In the genomic region with DNA sequence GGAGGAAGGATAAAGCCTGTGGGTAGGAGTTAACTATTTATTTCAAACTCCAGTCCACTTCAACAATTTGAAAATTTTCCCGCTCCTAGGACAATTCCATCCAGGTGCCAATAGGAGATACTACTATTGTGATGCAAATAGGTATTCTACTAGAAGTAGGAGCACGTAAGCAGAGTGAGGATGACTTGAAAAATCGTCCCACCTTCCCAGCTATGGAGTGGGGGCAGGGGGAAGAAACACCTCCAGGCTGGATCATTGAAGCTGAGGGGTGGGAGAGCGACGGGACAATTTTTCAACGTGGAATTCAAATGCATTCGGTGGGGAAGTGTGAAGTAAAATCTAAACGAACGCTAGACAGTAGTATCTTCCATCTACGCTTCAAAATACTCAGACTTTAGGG, we compare ENCODE assay signal across 8 cellular contexts. TPM values are rescaled to one million over a fixed set of nuclear protein-coding genes. Genes with fewer than 3 reads are reported as not detected.
DNase-seq lines count a peak whose midpoint lies in the region; ATAC-seq and TF ChIP-seq lines count a peak whose summit lies in the region.

No MANE protein-coding gene starts in this region.

- no peak for ATAC-seq in naive thymus-derived CD8-positive, alpha-beta T cell
- ATAC-seq in GM21737 (IDR thresholded peaks at IDR 0.05; ENCODE audit: unreplicated experiment) = no peak

- intact Hi-C loops in A673 (cut with micrococcal nuclease; ENCODE audit: unreplicated experiment) = no loop called here

- H3K27me3 ChIP-seq in A673 (replicated peaks; ENCODE audit: insufficient read depth, low read depth, low read length, poor library complexity) (no peaks in the 10 kb centered on the region), HUES6 (ENCODE audit: control insufficient read depth, insufficient read depth, low read length) (no peaks in the 10 kb centered on the region), duodenal mucosa (ENCODE audit: control insufficient read depth in 1 of 2, insufficient read depth in 2 of 2, low read length in 2 of 2) (no peaks in the 10 kb centered on the region)

- TF ChIP-seq CTCF in A673 (conservative IDR thresholded peaks at IDR 0.05; ENCODE audit: low read depth, low read length) = no peak

- DNase-seq in A673 (ENCODE audit: low spot score) = no peak
- DNase-seq in naive thymus-derived CD8-positive, alpha-beta T cell = no peak
- no peak for DNase-seq in DMS53 (lab: John Stamatoyannopoulos, UW)
- DNase-seq in AML-193 (lab: John Stamatoyannopoulos, UW) = no peak
- no peak for DNase-seq in NCI-H345 treated with DMSO at 0.1 percent for 48 hours (lab: John Stamatoyannopoulos, UW; ENCODE audit: unreplicated experiment)

- H3K9me3 ChIP-seq in A673 (ENCODE audit: low read depth, low read length, poor library complexity, severe bottlenecking) = no peaks in the 10 kb centered on the region
- H3K9me3 ChIP-seq in HUES6 (ENCODE audit: control insufficient read depth, insufficient read depth, low read depth, low read length) = no peaks in the 10 kb centered on the region
- no peaks in the 10 kb centered on the region for H3K9me3 ChIP-seq in duodenal mucosa (ENCODE audit: control insufficient read depth in 1 of 2, low read length in 2 of 2)

- H3K27ac Mint-ChIP-seq in naive thymus-derived CD8-positive, alpha-beta T cell = no peak overlapping the region

- H3K27me3 Mint-ChIP-seq in naive thymus-derived CD8-positive, alpha-beta T cell = peaks cover 10 to 36% (median 21%) of the 10 kb centered on the region in 5 donors

- peaks cover 0 to 2% (median 0%) of the 10 kb centered on the region in 9 donors for H3K9me3 Mint-ChIP-seq in naive thymus-derived CD8-positive, alpha-beta T cell

- H3K9ac ChIP-seq in HUES6 (ENCODE audit: low read length) = peak overlapping the region; percentile 86
- H3K9ac ChIP-seq in duodenal mucosa (ENCODE audit: low read depth in 1 of 2, low read length in 2 of 2) = peak overlapping the region; percentile 4 to 33

- CTCF ChIA-PET in A673 (lab: Charles Lee) = no interaction called here

- H3K4me1 Mint-ChIP-seq in naive thymus-derived CD8-positive, alpha-beta T cell = peaks cover 11 to 33% (median 15%) of the 10 kb centered on the region in 4 donors

- POLR2A ChIA-PET in A673 (lab: Charles Lee; ENCODE audit: low non-redundant PET) = no interaction called here
- POLR2A ChIA-PET in naive thymus-derived CD8-positive, alpha-beta T cell (lab: Charles Lee) = no interaction called here

- H3K4me1 ChIP-seq in A673 (ENCODE audit: insufficient read depth, low read length, poor library complexity, severe bottlenecking) (peaks cover 4% of the 10 kb centered on the region), HUES6 (ENCODE audit: control insufficient read depth, insufficient read depth, low read length) (peaks cover 28% of the 10 kb centered on the region), duodenal mucosa (ENCODE audit: control insufficient read depth in 1 of 2, insufficient read depth in 2 of 2, low read length in 2 of 2) (peaks cover 13 to 27% of the 10 kb centered on the region in 2 donors)

- H3K4me3 ChIP-seq in A673 (ENCODE audit: low read depth, low read length, poor library complexity, severe bottlenecking) = peak overlapping the region; percentile 86
- H3K4me3 ChIP-seq in HUES6 (ENCODE audit: low read depth, low read length) = peak overlapping the region; percentile 81
- peak overlapping the region; percentile 82 to 86 for H3K4me3 ChIP-seq in duodenal mucosa (ENCODE audit: low read depth in 1 of 2, low read length in 2 of 2)

- no peaks in the 10 kb centered on the region for H3K36me3 Mint-ChIP-seq in naive thymus-derived CD8-positive, alpha-beta T cell

- BruUV-seq in A673 (replicated peaks; lab: Mats Ljungman, UMichigan) = no TSS peak

- H3K36me3 ChIP-seq in A673 (ENCODE audit: insufficient read depth, low read length, poor library complexity, severe bottlenecking) (no peaks in the 10 kb centered on the region), HUES6 (ENCODE audit: control insufficient read depth, insufficient read depth, low read length) (no peaks in the 10 kb centered on the region), duodenal mucosa (ENCODE audit: control insufficient read depth in 1 of 2, insufficient read depth in 2 of 2, low read length in 2 of 2) (no peaks in the 10 kb centered on the region)

- H3K27ac ChIP-seq in A673 (ENCODE audit: low read depth, low read length, poor library complexity, severe bottlenecking) (no peak overlapping the region), HUES6 (ENCODE audit: low read depth, low read length) (peak overlapping the region; percentile 77; the same call in 1 of the 2 replicates), duodenal mucosa (ENCODE audit: low read depth, low read length) (peak overlapping the region; percentile 51)

- peak overlapping the region; percentile 50 to 87 (median 78) for H3K4me3 Mint-ChIP-seq in naive thymus-derived CD8-positive, alpha-beta T cell

RNA-seq across cellular contexts. Expression of a gene that starts 0.6 kb away (rescaled TPM):
- total RNA-seq in A673 (2021) = 8.0 and 8.3 TPM in 2 replicates
- total RNA-seq in naive thymus-derived CD8-positive, alpha-beta T cell = under 1 TPM; 0.83 to 0.93 TPM
- under 1 TPM in 1 of 3 donors, not detected in 2; 0.38 TPM for polyA plus RNA-seq in naive thymus-derived CD8-positive, alpha-beta T cell
